18 cellular contexts compared by ENCODE assay signal in genomic region chr2:142863485-142863921, GRCh38. TPM values are rescaled to one million over a fixed set of nuclear protein-coding genes. Genes with fewer than 3 reads are reported as not detected.
DNase-seq lines count a peak whose midpoint lies in the region; ATAC-seq and TF ChIP-seq lines count a peak whose summit lies in the region.
"Had no signal": no experiment of that assay in that cellular context is flagged by ENCODE, and none has a peak within 500 bp of the region (broad histone marks: within the 10 kb centered on the region; RNA-seq: fewer than 3 reads in every experiment).

No MANE protein-coding gene starts in this region.

- H3K4me3 ChIP-seq in RWPE2 (ENCODE audit: severe bottlenecking), result no peak overlapping the region
- no peak overlapping the region for H3K4me3 ChIP-seq in fibroblast of pulmonary artery (replicated peaks; ENCODE audit: low read depth, low read length)
- H3K4me3 ChIP-seq in smooth muscle cell, result no peak overlapping the region
- H3K4me3 ChIP-seq: coronary artery, Peyer's patch, sigmoid colon had no signal

- H3K36me3 ChIP-seq in RWPE2 (ENCODE audit: low read depth) (no peaks in the 10 kb centered on the region), smooth muscle cell (ENCODE audit: low read depth) (no peaks in the 10 kb centered on the region)
- H3K36me3 ChIP-seq: neutrophil, Peyer's patch, sigmoid colon had no signal

- peak overlapping the region; percentile 46 for H3K4me2 ChIP-seq in smooth muscle cell

- no peak overlapping the region for H3K9ac ChIP-seq in smooth muscle cell (ENCODE audit: low read depth)

- ATAC-seq in RWPE2 (ENCODE audit: low read depth) (0 out of 3 replicates have a peak, but pooled peaks have one; percentile 6), HG03342 (IDR thresholded peaks at IDR 0.05; ENCODE audit: unreplicated experiment) (no peak)
- ATAC-seq: activated naive CD8-positive, alpha-beta T cell treated with anti-CD3 and anti-CD28 coated beads, Interleukin-2, amount 50 U/mL, for 24 hours; stimulated activated memory B cell treated with anti-CD40 and anti-IgM and Interleukin-4, amounts not matched to agents 10 μg/mL and 1 μg/mL and 100 μg/mL, for 72 hours; T-cell had no signal

- TF ChIP-seq CTCF in RWPE2 (IDR thresholded peaks at IDR 0.05; ENCODE audit: poor library complexity, severe bottlenecking) (no peak), fibroblast of pulmonary artery (IDR thresholded peaks at IDR 0.05; ENCODE audit: low read length, missing control alignments) (no peak), smooth muscle cell (IDR thresholded peaks at IDR 0.05; ENCODE audit: borderline replicate concordance, insufficient read depth, poor library complexity, severe bottlenecking) (no peak)

- no peaks in the 10 kb centered on the region for H4K20me1 ChIP-seq in smooth muscle cell (ENCODE audit: low read depth)

- H2AFZ ChIP-seq in smooth muscle cell (ENCODE audit: low read depth), result no peak overlapping the region

- H3K27me3 ChIP-seq in RWPE2 (ENCODE audit: insufficient read depth, poor library complexity, severe bottlenecking) (no peaks in the 10 kb centered on the region), smooth muscle cell (ENCODE audit: low read depth) (no peaks in the 10 kb centered on the region)
- H3K27me3 ChIP-seq: neutrophil, Peyer's patch, sigmoid colon had no signal

- H3F3A ChIP-seq in smooth muscle cell (ENCODE audit: low read depth), result peaks cover 8% of the 10 kb centered on the region

- DNase-seq in NCI-H1417 (lab: John Stamatoyannopoulos, UW), result peak in 2 of 3 experiments; percentile 21 to 69
- no peak for DNase-seq in NCI-H1417 treated with DMSO at 0.1 percent for 48 hours (lab: John Stamatoyannopoulos, UW)
- no peak for DNase-seq in RWPE2 (ENCODE audit: low spot score)
- peak; percentile 13 for DNase-seq in fibroblast of pulmonary artery (ENCODE audit: low read depth)
- DNase-seq in smooth muscle cell (lab: John Stamatoyannopoulos, UW; ENCODE audit: unreplicated experiment), result no peak
- no peak for DNase-seq in glomerular visceral epithelial cell (ENCODE audit: extremely low spot score)
- DNase-seq in NCI-H187 (lab: John Stamatoyannopoulos, UW), result no peak
- DNase-seq: 8988T; activated naive CD8-positive, alpha-beta T cell treated with anti-CD3 and anti-CD28 coated beads, Interleukin-2, amount 50 U/mL, for 24 hours; CD8-positive, alpha-beta memory T cell; NCI-H526; Peyer's patch; sigmoid colon; T-cell had no signal

- H3K27ac ChIP-seq in RWPE2 (ENCODE audit: poor library complexity, severe bottlenecking), result peak overlapping the region; percentile 7
- H3K27ac ChIP-seq in smooth muscle cell (ENCODE audit: low read depth), result peak overlapping the region; percentile 68
- H3K27ac ChIP-seq: coronary artery, neutrophil, Peyer's patch, sigmoid colon had no signal

- no peaks in the 10 kb centered on the region for H3K79me2 ChIP-seq in smooth muscle cell (ENCODE audit: low read depth)

- 14% methylated on average over 2 of the region's 2 CpGs for WGBS in smooth muscle cell (ENCODE audit: low lambda C conversion rate)

- H3K4me1 ChIP-seq in RWPE2 (ENCODE audit: insufficient read depth, poor library complexity, severe bottlenecking) (peaks cover 21% of the 10 kb centered on the region), smooth muscle cell (ENCODE audit: low read depth) (peaks cover 8% of the 10 kb centered on the region)
- H3K4me1 ChIP-seq: sigmoid colon had no signal

- H3K9me3 ChIP-seq in RWPE2 (ENCODE audit: severe bottlenecking) (no peaks in the 10 kb centered on the region), smooth muscle cell (replicated peaks; ENCODE audit: low read depth) (no peaks in the 10 kb centered on the region)
- H3K9me3 ChIP-seq: neutrophil, Peyer's patch, sigmoid colon had no signal

RNA-seq across cellular contexts. Expression of gene KYNU, which starts 14.0 kb away (rescaled TPM):
- 11.2 and 16.0 TPM in 2 replicates for total RNA-seq in smooth muscle cell
- polyA plus RNA-seq in smooth muscle cell, result 5.7 and 18.5 TPM in 2 replicates
- polyA plus RNA-seq: CD8-positive, alpha-beta memory T cell had no signal

Comparison
In these comparisons a context has a peak if more than half of its experiments do, and no peak if none do; other contexts are left out.
1. DNase-seq: peak in NCI-H1417 (2 of 3) and fibroblast of pulmonary artery (single experiment); none in NCI-H1417 treated with DMSO at 0.1 percent for 48 hours (single experiment), RWPE2 (single experiment), smooth muscle cell (single experiment), glomerular visceral epithelial cell (single experiment) and NCI-H187 (0 of 2).